ENCODE assay signal across 24 cellular contexts in the genomic region with DNA sequence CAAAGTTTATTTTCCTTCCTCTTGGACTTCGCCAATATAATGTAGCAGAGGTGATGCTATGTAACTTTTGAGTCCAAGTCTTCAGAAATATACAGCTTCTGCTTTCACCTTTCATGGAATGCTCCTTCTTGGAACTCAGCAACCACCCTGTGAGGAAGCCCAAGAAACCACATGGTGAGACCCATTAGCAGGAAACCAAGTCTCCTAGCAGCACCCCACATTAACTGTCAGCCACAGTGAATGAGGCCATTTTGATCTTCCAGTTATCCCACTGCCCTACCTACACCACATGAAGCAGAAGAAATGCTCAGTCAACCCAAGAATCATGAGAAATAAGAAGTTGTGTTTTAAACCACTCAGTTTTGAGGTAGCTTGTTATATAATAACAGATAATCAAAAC. TPM values are rescaled to one million over a fixed set of nuclear protein-coding genes. Genes with fewer than 3 reads are reported as not detected.
"Had no signal": no experiment of that assay in that cellular context is flagged by ENCODE, and none has a peak within 500 bp of the region (broad histone marks: within the 10 kb centered on the region; RNA-seq: fewer than 3 reads in every experiment).

No MANE protein-coding gene starts in this region.

- H3K9ac ChIP-seq: parathyroid adenoma had no signal

- H3K9me3 ChIP-seq: neutrophil, psoas muscle, right lobe of liver, sigmoid colon, stomach, thoracic aorta, thyroid gland, tibial nerve, upper lobe of right lung, uterus had no signal

- H3K36me3 ChIP-seq: neutrophil, right lobe of liver, sigmoid colon, stomach, thoracic aorta, thyroid gland, tibial nerve, upper lobe of right lung, uterus had no signal

- H2AFZ ChIP-seq: parathyroid adenoma had no signal

- H3K4me3 ChIP-seq: psoas muscle, right lobe of liver, sigmoid colon, stomach, thoracic aorta, thyroid gland, tibial nerve, upper lobe of right lung, uterus had no signal

- H3K27ac ChIP-seq: neutrophil, parathyroid adenoma, psoas muscle, right lobe of liver, sigmoid colon, stomach, thoracic aorta, thyroid gland, tibial nerve, upper lobe of right lung, uterus had no signal

- H3K4me1 ChIP-seq: parathyroid adenoma, psoas muscle, sigmoid colon, stomach, thyroid gland, tibial nerve, upper lobe of right lung, uterus had no signal

- ATAC-seq: naive thymus-derived CD4-positive, alpha-beta T cell; natural killer cell; psoas muscle; right cardiac atrium; right lobe of liver; stimulated activated effector memory CD8-positive, alpha-beta T cell treated with anti-CD3 and anti-CD28 coated beads, Interleukin-12 subunit alpha, Interleukin-12 subunit beta, amount 100 ng/mL, for 72 hours; stimulated activated naive B cell treated with anti-CD40 and anti-IgM and Interleukin-4, amounts not matched to agents 10 μg/mL and 1 μg/mL and 100 μg/mL, for 72 hours; upper lobe of right lung had no signal

- DNase-seq: naive thymus-derived CD4-positive, alpha-beta T cell; natural killer cell; nucleus accumbens; posterior cingulate gyrus; psoas muscle; right cardiac atrium; right lobe of liver; sigmoid colon; small intestine; stimulated activated CD4-positive, alpha-beta T cell treated with anti-CD3 and anti-CD28 coated beads, Interleukin-15, amount 100 ng/mL, for 24 hours; stimulated activated CD4-positive, alpha-beta T cell treated with anti-CD3 and anti-CD28 coated beads, Interleukin-2, amount 100 ng/mL, for 24 hours; stimulated activated CD4-positive, alpha-beta T cell treated with anti-CD3 and anti-CD28 coated beads, Interleukin-2, amount 100 ng/mL, for 48 hours; stimulated activated CD4-positive, alpha-beta T cell treated with anti-CD3 and anti-CD28 coated beads, Interleukin-4, amount 100 ng/mL, for 24 hours; stimulated activated naive B cell treated with anti-CD40 and anti-IgM and Interleukin-4, amounts not matched to agents 10 μg/mL and 1 μg/mL and 100 μg/mL, for 72 hours; stimulated activated naive CD4-positive, alpha-beta T cell treated with Interleukin-2 at 50 U/mL for 16 hours; stomach; thyroid gland; upper lobe of right lung; uterus had no signal

- H3K79me2 ChIP-seq: parathyroid adenoma had no signal

- H3K27me3 ChIP-seq: neutrophil, right lobe of liver, sigmoid colon, stomach, thyroid gland, tibial nerve, upper lobe of right lung, uterus had no signal

- FAIRE-seq: small intestine had no signal

RNA-seq across cellular contexts. Expression of gene PAPPA2, which starts 58.2 kb away (rescaled TPM):
- polyA plus RNA-seq: naive thymus-derived CD4-positive, alpha-beta T cell had no signal
